In genomic region chr9:117046666-117047327, GRCh38 we compare ENCODE assay signal across 14 cellular contexts.
DNase-seq lines count a peak whose midpoint lies in the region; ATAC-seq, FAIRE-seq and TF ChIP-seq lines count a peak whose summit lies in the region.
"Had no signal": no experiment of that assay in that cellular context is flagged by ENCODE, and none has a peak within 500 bp of the region (broad histone marks: within the 10 kb centered on the region; RNA-seq: fewer than 3 reads in every experiment).

No MANE protein-coding gene starts in this region.

- H3K4me1 Mint-ChIP-seq in activated CD8-positive, alpha-beta T cell treated with anti-CD3 and anti-CD28 coated beads for 36 hours (ENCODE audit: low read depth): no peaks in the 10 kb centered on the region
- H3K4me1 Mint-ChIP-seq in activated T-cell treated with anti-CD3 and anti-CD28 coated beads, Interleukin-2, amount 50 U/mL, for 24 hours (ENCODE audit: low read depth): no peaks in the 10 kb centered on the region
- H3K4me1 Mint-ChIP-seq: activated naive CD4-positive, alpha-beta T cell treated with anti-CD3 and anti-CD28 coated beads, Interleukin-2, amount 50 U/mL, for 24 hours had no signal

- no peaks in the 10 kb centered on the region for H3K27me3 ChIP-seq in keratinocyte (ENCODE audit: control insufficient read depth, extremely low read depth, insufficient read depth, low read length)
- H3K27me3 ChIP-seq: uterus had no signal

- H3K27me3 Mint-ChIP-seq in activated CD8-positive, alpha-beta T cell treated with anti-CD3 and anti-CD28 coated beads for 36 hours: no peaks in the 10 kb centered on the region
- no peaks in the 10 kb centered on the region for H3K27me3 Mint-ChIP-seq in activated T-cell treated with anti-CD3 and anti-CD28 coated beads, Interleukin-2, amount 50 U/mL, for 24 hours
- H3K27me3 Mint-ChIP-seq: activated naive CD4-positive, alpha-beta T cell treated with anti-CD3 and anti-CD28 coated beads, Interleukin-2, amount 50 U/mL, for 24 hours had no signal

- TF ChIP-seq CTCF in keratinocyte (optimal IDR thresholded peaks at IDR 0.05 in 1 of 3, IDR thresholded peaks at IDR 0.05 in 1 of 3, conservative IDR thresholded peaks at IDR 0.05 in 1 of 3; ENCODE audit: extremely low read depth in 1 of 3, insufficient read depth in 2 of 3, low read length in 3 of 3): peak in 2 of 3 experiments; percentile 27 to 42
- no peak for TF ChIP-seq CTCF in activated CD8-positive, alpha-beta T cell treated with anti-CD3 and anti-CD28 coated beads for 36 hours (IDR thresholded peaks at IDR 0.05)

- no peak overlapping the region for H2AFZ ChIP-seq in keratinocyte (ENCODE audit: control insufficient read depth, low read length)

- POLR2A ChIA-PET in activated CD8-positive, alpha-beta T cell treated with anti-CD3 and anti-CD28 coated beads for 36 hours (lab: Charles Lee): interaction anchor here (0.7 kb wide), 1 partner anchor 41 kb away, joined by 3 read pairs; no protein-coding TSS in a partner anchor

- ATAC-seq in GM21786 (IDR thresholded peaks at IDR 0.05; ENCODE audit: unreplicated experiment): peak; percentile 48
- ATAC-seq in activated CD8-positive, alpha-beta T cell treated with anti-CD3 and anti-CD28 coated beads for 36 hours: no peak
- ATAC-seq: activated CD4-positive, CD25-positive, alpha-beta regulatory T cell treated with anti-CD3 and anti-CD28 coated beads, Interleukin-2, amount 50 U/mL, for 24 hours had no signal

- dilution Hi-C loops in keratinocyte (cut with MboI; ENCODE audit: extremely low pct_ligation_motif_present, low sequenced_read_pairs): no loop called here

- no peak overlapping the region for H3K4me2 ChIP-seq in keratinocyte (ENCODE audit: control insufficient read depth, extremely low read depth, insufficient read depth, low read depth, low read length)

- H3K9me1 ChIP-seq in keratinocyte (ENCODE audit: control insufficient read depth, extremely low read depth, insufficient read depth, low read length): no peaks in the 10 kb centered on the region

- intact Hi-C loops in activated CD8-positive, alpha-beta T cell treated with anti-CD3 and anti-CD28 coated beads for 36 hours (cut with micrococcal nuclease): no loop called here

- no peak overlapping the region for H3K4me3 Mint-ChIP-seq in activated CD8-positive, alpha-beta T cell treated with anti-CD3 and anti-CD28 coated beads for 36 hours
- no peak overlapping the region for H3K4me3 Mint-ChIP-seq in activated T-cell treated with anti-CD3 and anti-CD28 coated beads, Interleukin-2, amount 50 U/mL, for 24 hours
- H3K4me3 Mint-ChIP-seq: activated naive CD4-positive, alpha-beta T cell treated with anti-CD3 and anti-CD28 coated beads, Interleukin-2, amount 50 U/mL, for 24 hours had no signal

- H3K27ac Mint-ChIP-seq in activated CD8-positive, alpha-beta T cell treated with anti-CD3 and anti-CD28 coated beads for 36 hours: no peak overlapping the region
- H3K27ac Mint-ChIP-seq in activated T-cell treated with anti-CD3 and anti-CD28 coated beads, Interleukin-2, amount 50 U/mL, for 24 hours: no peak overlapping the region
- H3K27ac Mint-ChIP-seq: activated naive CD4-positive, alpha-beta T cell treated with anti-CD3 and anti-CD28 coated beads, Interleukin-2, amount 50 U/mL, for 24 hours had no signal

- CTCF ChIA-PET in activated CD8-positive, alpha-beta T cell treated with anti-CD3 and anti-CD28 coated beads for 36 hours (lab: Charles Lee): interaction anchor here (1.6 kb wide), 1 partner anchor 441 kb away, joined by 3 read pairs; no protein-coding TSS in a partner anchor

- DNase-seq in GM18507 (ENCODE audit: extremely low spot score, insufficient read length, low read depth) (no peak), LHCN-M2 (ENCODE audit: low read depth) (peak; percentile 9), keratinocyte (ENCODE audit: low read depth, low spot score) (no peak), NCI-H2227 (lab: John Stamatoyannopoulos, UW; ENCODE audit: unreplicated experiment) (no peak)
- no peak for DNase-seq in activated effector memory CD4-positive, alpha-beta T cell treated with anti-CD3 and anti-CD28 coated beads, Interleukin-2, amount 50 U/mL, for 16 hours
- DNase-seq in activated CD8-positive, alpha-beta T cell treated with anti-CD3 and anti-CD28 coated beads for 36 hours: no peak
- no peak for DNase-seq in activated T-cell treated with anti-CD3 and anti-CD28 coated beads, Interleukin-2, amount 50 U/mL, for 24 hours
- DNase-seq: DMS53; effector CD8-positive, alpha-beta T cell; occipital lobe; uterus had no signal

- no peak overlapping the region for H3K9ac ChIP-seq in keratinocyte (ENCODE audit: control insufficient read depth, extremely low read depth, insufficient read depth, low read length)

- H3K79me2 ChIP-seq in keratinocyte (ENCODE audit: control insufficient read depth, insufficient read depth, low read length): no peaks in the 10 kb centered on the region

- H3K9me3 ChIP-seq in keratinocyte (ENCODE audit: control insufficient read depth, low read depth, low read length): no peaks in the 10 kb centered on the region
- H3K9me3 ChIP-seq: uterus had no signal

- H3K9me3 Mint-ChIP-seq in activated CD8-positive, alpha-beta T cell treated with anti-CD3 and anti-CD28 coated beads for 36 hours: no peaks in the 10 kb centered on the region
- peaks cover 5% of the 10 kb centered on the region for H3K9me3 Mint-ChIP-seq in activated T-cell treated with anti-CD3 and anti-CD28 coated beads, Interleukin-2, amount 50 U/mL, for 24 hours
- H3K9me3 Mint-ChIP-seq: activated naive CD4-positive, alpha-beta T cell treated with anti-CD3 and anti-CD28 coated beads, Interleukin-2, amount 50 U/mL, for 24 hours had no signal

- no peak overlapping the region for H3K4me3 ChIP-seq in keratinocyte (ENCODE audit: control insufficient read depth in 2 of 3, extremely low read depth in 1 of 3, insufficient read depth in 2 of 3, low read depth in 1 of 3, low read length in 3 of 3)
- H3K4me3 ChIP-seq: uterus had no signal

- H4K20me1 ChIP-seq in keratinocyte (ENCODE audit: control insufficient read depth, extremely low read depth, insufficient read depth, low read length): no peaks in the 10 kb centered on the region

- H3K27ac ChIP-seq in keratinocyte (ENCODE audit: control insufficient read depth, insufficient read depth, low read length): no peak overlapping the region
- H3K27ac ChIP-seq: uterus had no signal

- H3K4me1 ChIP-seq in keratinocyte (ENCODE audit: control insufficient read depth, extremely low read depth, insufficient read depth, low read length): no peaks in the 10 kb centered on the region
- H3K4me1 ChIP-seq: uterus had no signal

- peak; percentile 5 for FAIRE-seq in GM18507 (lab: Jason Lieb, UNC)
- no peak for FAIRE-seq in keratinocyte (lab: Jason Lieb, UNC)

- no peaks in the 10 kb centered on the region for H3K36me3 ChIP-seq in keratinocyte (ENCODE audit: control insufficient read depth in 2 of 2, extremely low read depth in 1 of 2, insufficient read depth in 2 of 2, low read length in 2 of 2)
- H3K36me3 ChIP-seq: uterus had no signal

- H3K36me3 Mint-ChIP-seq in activated CD8-positive, alpha-beta T cell treated with anti-CD3 and anti-CD28 coated beads for 36 hours (ENCODE audit: low read depth): no peaks in the 10 kb centered on the region
- no peaks in the 10 kb centered on the region for H3K36me3 Mint-ChIP-seq in activated T-cell treated with anti-CD3 and anti-CD28 coated beads, Interleukin-2, amount 50 U/mL, for 24 hours (ENCODE audit: low read depth)
- H3K36me3 Mint-ChIP-seq: activated naive CD4-positive, alpha-beta T cell treated with anti-CD3 and anti-CD28 coated beads, Interleukin-2, amount 50 U/mL, for 24 hours had no signal
